In genomic region chr11:125627236-125627910, GRCh38 we compare ENCODE assay signal across 9 cellular contexts. TPM values are rescaled to one million over a fixed set of nuclear protein-coding genes. Genes with fewer than 3 reads are reported as not detected.
DNase-seq lines count a peak whose midpoint lies in the region; ATAC-seq and TF ChIP-seq lines count a peak whose summit lies in the region.
"Had no signal": no experiment of that assay in that cellular context is flagged by ENCODE, and none has a peak within 500 bp of the region (broad histone marks: within the 10 kb centered on the region; RNA-seq: fewer than 3 reads in every experiment).

No MANE protein-coding gene starts in this region.

- H3K9me3 Mint-ChIP-seq in neural progenitor cell, result no peaks in the 10 kb centered on the region

- H2AFZ ChIP-seq in OCI-LY3 (ENCODE audit: low read depth, low read length) (no peak overlapping the region), neural progenitor cell (replicated peaks) (no peak overlapping the region)

- no peak for DNase-seq in neural progenitor cell (ENCODE audit: low spot score)
- DNase-seq in HPDE6-E6E7 (ENCODE audit: extremely low spot score), result no peak

- no peak overlapping the region for H3K27ac ChIP-seq in OCI-LY3 (ENCODE audit: low read length)
- H3K27ac ChIP-seq in ectodermal cell (ENCODE audit: insufficient read depth, low read depth, low read length, poor library complexity, severe bottlenecking), result no peak overlapping the region
- no peak overlapping the region for H3K27ac ChIP-seq in neural progenitor cell

- H3K9ac ChIP-seq in OCI-LY3 (ENCODE audit: low read length) (peak overlapping the region; percentile 93), neural progenitor cell (peak overlapping the region; percentile 85)

- peaks cover 5% of the 10 kb centered on the region for H3K36me3 Mint-ChIP-seq in neural progenitor cell

- H3K79me2 ChIP-seq in OCI-LY3 (ENCODE audit: low read length) (peaks cover 60% of the 10 kb centered on the region), neural progenitor cell (ENCODE audit: low read depth) (peaks cover 57% of the 10 kb centered on the region)

- H3F3A ChIP-seq in neural progenitor cell (ENCODE audit: low read depth), result peaks cover 32% of the 10 kb centered on the region

- no peak for TF ChIP-seq CTCF in GM12875 (IDR thresholded peaks at IDR 0.05; ENCODE audit: borderline replicate concordance, insufficient read depth, low read depth, low read length)
- no peak for TF ChIP-seq CTCF in OCI-LY3 (IDR thresholded peaks at IDR 0.05; ENCODE audit: low read depth, low read length)
- TF ChIP-seq CTCF in neural progenitor cell (IDR thresholded peaks at IDR 0.05), result no peak

- peak overlapping the region; percentile 95 for H3K4me3 Mint-ChIP-seq in neural progenitor cell

- WGBS in ectodermal cell, 2 experiments, result 77 to 78% methylated on average over 6 of the region's 7 CpGs

- peaks cover 16% of the 10 kb centered on the region for H3K4me1 Mint-ChIP-seq in neural progenitor cell

- no peaks in the 10 kb centered on the region for H3K9me3 ChIP-seq in OCI-LY3 (ENCODE audit: insufficient read depth, low read length)
- no peaks in the 10 kb centered on the region for H3K9me3 ChIP-seq in ectodermal cell (ENCODE audit: control insufficient read depth, low read length)
- no peaks in the 10 kb centered on the region for H3K9me3 ChIP-seq in neural progenitor cell (ENCODE audit: low read depth)

- H4K20me1 ChIP-seq in OCI-LY3 (ENCODE audit: insufficient read depth, low read length) (0 out of 2 replicates have a peak, but pooled peaks cover 6% of the 10 kb centered on the region), neural progenitor cell (ENCODE audit: low read depth) (no peaks in the 10 kb centered on the region)

- peaks cover 14% of the 10 kb centered on the region for H3K4me1 ChIP-seq in OCI-LY3 (ENCODE audit: low read length)
- H3K4me1 ChIP-seq in ectodermal cell (ENCODE audit: control insufficient read depth, insufficient read depth, low read length), result no peaks in the 10 kb centered on the region
- peaks cover 23% of the 10 kb centered on the region for H3K4me1 ChIP-seq in neural progenitor cell

- H3K4me2 ChIP-seq in OCI-LY3 (ENCODE audit: low read length), result peak overlapping the region; percentile 87
- H3K4me2 ChIP-seq in neural progenitor cell, result peak overlapping the region; percentile 95

- ATAC-seq in GM18870 (IDR thresholded peaks at IDR 0.05; ENCODE audit: unreplicated experiment), result no peak
- ATAC-seq in GM21786 (IDR thresholded peaks at IDR 0.05; ENCODE audit: unreplicated experiment), result no peak
- ATAC-seq: Right ventricle myocardium inferior had no signal

- H3K4me3 ChIP-seq in GM12875 (ENCODE audit: low read depth, low read length), result peak overlapping the region; percentile 89
- H3K4me3 ChIP-seq in OCI-LY3 (ENCODE audit: low read length), result peak overlapping the region; percentile 93
- peak overlapping the region; percentile 86 for H3K4me3 ChIP-seq in ectodermal cell (ENCODE audit: insufficient read depth, low read depth, low read length)
- peak overlapping the region; percentile 89 for H3K4me3 ChIP-seq in neural progenitor cell

- H3K27me3 Mint-ChIP-seq in neural progenitor cell (ENCODE audit: insufficient read depth, low read depth), result peaks cover 1% of the 10 kb centered on the region

- no peaks in the 10 kb centered on the region for H3K27me3 ChIP-seq in OCI-LY3 (ENCODE audit: low read depth, low read length)
- H3K27me3 ChIP-seq in ectodermal cell (ENCODE audit: control insufficient read depth, insufficient read depth, low read length, poor library complexity, severe bottlenecking), result no peaks in the 10 kb centered on the region
- no peaks in the 10 kb centered on the region for H3K27me3 ChIP-seq in neural progenitor cell

- H3K36me3 ChIP-seq in OCI-LY3 (replicated peaks; ENCODE audit: low read depth, low read length) (peaks cover 35% of the 10 kb centered on the region), ectodermal cell (ENCODE audit: control insufficient read depth, insufficient read depth, low read length) (peaks cover 6% of the 10 kb centered on the region), neural progenitor cell (peaks cover 26% of the 10 kb centered on the region)

- H3K27ac Mint-ChIP-seq in neural progenitor cell, result no peak overlapping the region

RNA-seq across cellular contexts. Expression of gene CHEK1, which starts 2.4 kb away (rescaled TPM):
- polyA plus RNA-seq in ectodermal cell (2013, experiment 1 of 4), result 99.6 TPM
- 96.6 TPM for polyA plus RNA-seq in ectodermal cell (2013, experiment 2 of 4)
- 71.4 TPM for polyA plus RNA-seq in ectodermal cell (2013, experiment 3 of 4)
- 76.1 TPM for polyA plus RNA-seq in ectodermal cell (2013, experiment 4 of 4)
- total RNA-seq in neural progenitor cell (ENCODE audit: low replicate concordance), result 104 and 161 TPM in 2 replicates

RNA-seq across cellular contexts. Expression of gene STT3A, which starts 34.7 kb away (rescaled TPM):
- polyA plus RNA-seq in ectodermal cell (2013, experiment 1 of 4), result 151 TPM
- 164 TPM for polyA plus RNA-seq in ectodermal cell (2013, experiment 2 of 4)
- 138 TPM for polyA plus RNA-seq in ectodermal cell (2013, experiment 3 of 4)
- 160 TPM for polyA plus RNA-seq in ectodermal cell (2013, experiment 4 of 4)
- total RNA-seq in neural progenitor cell (ENCODE audit: low replicate concordance), result 111 and 157 TPM in 2 replicates

RNA-seq across cellular contexts. Expression of gene ACRV1, which starts 53.3 kb away (rescaled TPM):
- polyA plus RNA-seq in ectodermal cell (2013, experiment 1 of 4), result not detected
- not detected for polyA plus RNA-seq in ectodermal cell (2013, experiment 2 of 4)
- polyA plus RNA-seq in ectodermal cell (2013, experiment 3 of 4), result not detected
- polyA plus RNA-seq in ectodermal cell (2013, experiment 4 of 4), result not detected
- total RNA-seq in neural progenitor cell (ENCODE audit: low replicate concordance), result 0.47 and 0.56 TPM in 2 replicates
- total RNA-seq: myocyte, Right ventricle myocardium inferior had no signal

RNA-seq across cellular contexts. Expression of gene EI24, which starts 58.1 kb away (rescaled TPM):
- 163 TPM for polyA plus RNA-seq in ectodermal cell (2013, experiment 1 of 4)
- 159 TPM for polyA plus RNA-seq in ectodermal cell (2013, experiment 2 of 4)
- 111 TPM for polyA plus RNA-seq in ectodermal cell (2013, experiment 3 of 4)
- polyA plus RNA-seq in ectodermal cell (2013, experiment 4 of 4), result 125 TPM
- 99.8 and 103 TPM in 2 replicates for total RNA-seq in neural progenitor cell (ENCODE audit: low replicate concordance)
